In the genomic region with DNA sequence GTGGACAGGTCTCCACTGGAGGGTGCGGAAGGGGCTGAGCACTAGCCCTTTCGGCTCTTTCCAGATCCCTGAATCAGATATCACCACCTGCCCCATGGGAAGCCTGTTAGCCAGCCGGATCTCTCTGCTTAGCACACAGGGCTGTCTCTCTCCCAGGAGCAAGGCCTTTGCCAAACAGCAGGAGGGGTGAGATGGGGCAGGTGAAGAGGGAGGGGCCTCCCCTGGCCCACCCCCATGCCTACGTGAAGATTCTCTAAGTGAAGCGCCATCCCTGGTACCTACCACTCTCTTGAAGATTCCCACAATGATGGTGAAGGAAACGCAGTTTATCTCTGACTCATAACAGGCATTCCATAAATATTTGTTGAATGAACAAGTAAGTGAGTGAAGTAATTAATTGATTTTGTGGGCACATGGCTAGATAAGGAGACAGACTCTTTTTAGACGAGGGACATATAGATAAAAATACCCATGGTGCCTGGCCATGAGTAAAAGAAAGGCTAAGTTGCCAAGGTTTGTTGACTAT, we compare ENCODE assay signal across 12 cellular contexts. TPM values are rescaled to one million over a fixed set of nuclear protein-coding genes. Genes with fewer than 3 reads are reported as not detected.
A peak's percentile ranks its signal among the peaks of the same experiment; 100 is the strongest.
DNase-seq lines count a peak whose midpoint lies in the region; ATAC-seq, FAIRE-seq and TF ChIP-seq lines count a peak whose summit lies in the region.
"Had no signal": no experiment of that assay in that cellular context is flagged by ENCODE, and none has a peak within 500 bp of the region (broad histone marks: within the 10 kb centered on the region; RNA-seq: fewer than 3 reads in every experiment).

No MANE protein-coding gene starts in this region.

- peak; percentile 68 for DNase-seq in GM23248
- DNase-seq in RWPE1 (ENCODE audit: low spot score): peak; percentile 84
- peak; percentile 71 for DNase-seq in fibroblast of the aortic adventitia (ENCODE audit: low read depth)
- DNase-seq in pancreas: peak in 3 of 6 donors; percentile 35 to 52 (median 43)
- DNase-seq in NCI-H2171 treated with DMSO at 0.1 percent for 48 hours (lab: John Stamatoyannopoulos, UW): no peak
- no peak for DNase-seq in NCI-H187 treated with DMSO at 0.1 percent for 48 hours (lab: John Stamatoyannopoulos, UW)
- no peak for DNase-seq in CD14-positive monocyte (ENCODE audit: low spot score)
- DNase-seq: T-helper 1 cell had no signal

- H3K27ac ChIP-seq in GM23248 (no peak overlapping the region), RWPE1 (no peak overlapping the region), pancreas (peak overlapping the region in 3 of 4 donors; percentile 39 to 57 (median 53))
- H3K27ac ChIP-seq: tibial artery had no signal

- H2AFZ ChIP-seq in GM23248: no peak overlapping the region

- no peaks in the 10 kb centered on the region for H3K9me2 ChIP-seq in GM23248 (ENCODE audit: insufficient read depth)

- CTCF ChIA-PET in RWPE1 (lab: Yijun Ruan, JAX): no interaction called here

- H3K9ac ChIP-seq in GM23248: no peak overlapping the region

- H3K4me1 Mint-ChIP-seq in CD14-positive monocyte: peaks cover 22% of the 10 kb centered on the region
- H3K4me1 Mint-ChIP-seq: neural crest cell had no signal

- intact Hi-C loops in pancreas (cut with DNase I): no loop called here
- intact Hi-C loops in CD14-positive monocyte (cut with micrococcal nuclease): no loop called here

- no peaks in the 10 kb centered on the region for H3K36me3 ChIP-seq in GM23248 (ENCODE audit: low read depth)
- no peaks in the 10 kb centered on the region for H3K36me3 ChIP-seq in pancreas
- H3K36me3 ChIP-seq: tibial artery had no signal

- H3K27me3 Mint-ChIP-seq in CD14-positive monocyte (ENCODE audit: low read depth in 3 of 3): peaks cover 35 to 54% (median 39%) of the 10 kb centered on the region in 3 donors

- ATAC-seq in pancreas (peak; percentile 79 to 87 (median 80)), HG03045 (IDR thresholded peaks at IDR 0.05; ENCODE audit: unreplicated experiment) (no peak)

- no peak for TF ChIP-seq CTCF in RWPE1 (conservative IDR thresholded peaks at IDR 0.05; ENCODE audit: low read depth)
- TF ChIP-seq CTCF in fibroblast of the aortic adventitia (IDR thresholded peaks at IDR 0.05; ENCODE audit: insufficient read depth, low read length): no peak
- TF ChIP-seq CTCF in pancreas (IDR thresholded peaks at IDR 0.05): no peak
- TF ChIP-seq CTCF in CD14-positive monocyte (IDR thresholded peaks at IDR 0.05): no peak

- no peaks in the 10 kb centered on the region for H4K20me1 ChIP-seq in GM23248 (ENCODE audit: insufficient read depth)

- POLR2A ChIA-PET in RWPE1 (lab: Yijun Ruan, JAX; ENCODE audit: low non-redundant PET): no interaction called here

- H3K4me1 ChIP-seq in GM23248 (ENCODE audit: insufficient read depth) (no peaks in the 10 kb centered on the region), pancreas (no peaks in the 10 kb centered on the region)

- no peak overlapping the region for H3K27ac Mint-ChIP-seq in CD14-positive monocyte

- H3K4me3 ChIP-seq in GM23248: no peak overlapping the region
- H3K4me3 ChIP-seq in fibroblast of the aortic adventitia (ENCODE audit: low read depth, low read length): no peak overlapping the region
- H3K4me3 ChIP-seq in pancreas: no peak overlapping the region
- H3K4me3 ChIP-seq: tibial artery had no signal

- H3K9me3 ChIP-seq in GM23248 (ENCODE audit: low read depth) (no peaks in the 10 kb centered on the region), pancreas (no peaks in the 10 kb centered on the region)

- no peaks in the 10 kb centered on the region for H3K36me3 Mint-ChIP-seq in CD14-positive monocyte

- no peak for FAIRE-seq in pancreas (lab: Jason Lieb, UNC)

- peaks cover 0 to 8% (median 2%) of the 10 kb centered on the region in 7 donors for H3K9me3 Mint-ChIP-seq in CD14-positive monocyte
- H3K9me3 Mint-ChIP-seq: neural crest cell had no signal

- no peak overlapping the region for H3K4me3 Mint-ChIP-seq in CD14-positive monocyte
- H3K4me3 Mint-ChIP-seq: neural crest cell had no signal

- in situ Hi-C loops in GM23248 (cut with MboI): no loop called here

- H3K4me2 ChIP-seq in GM23248 (ENCODE audit: unreplicated experiment): no peak overlapping the region

- H3K79me2 ChIP-seq in GM23248 (ENCODE audit: insufficient read depth): no peaks in the 10 kb centered on the region

- H3F3A ChIP-seq in GM23248 (ENCODE audit: insufficient read depth): peaks cover 7% of the 10 kb centered on the region; the same call in 1 of the 2 replicates

- H3K27me3 ChIP-seq in GM23248 (replicated peaks; ENCODE audit: insufficient read depth) (peaks cover 6% of the 10 kb centered on the region), pancreas (no peaks in the 10 kb centered on the region)

- WGBS in GM23248 (ENCODE audit: low coverage in 1 of 2, low lambda C conversion rate in 2 of 2, missing lambda C conversion rate in 2 of 2), 2 experiments: 49 to 52% methylated on average over 7 of the region's 7 CpGs
- 24 to 30% methylated on average over 7 of the region's 7 CpGs for WGBS in pancreas, 2 donors

RNA-seq across cellular contexts. Expression of a gene that starts 19.6 kb away (rescaled TPM):
- total RNA-seq in GM23248 (2014; rRNA removed; shearing (Covaris generic)): not detected in 2 replicates
- 0.03 TPM in 1 of 2 replicates, not detected in the other for polyA plus RNA-seq in GM23248 (2016; fragmentation: Nextera tagmentation; extraction: Ambion mirVana)
- not detected in 2 replicates for total RNA-seq in fibroblast of the aortic adventitia (ENCODE audit: low replicate concordance)
- total RNA-seq in pancreas: 1 to 10 TPM in 1 of 6 donors, under 1 TPM in 5; 0.09 to 1.1 (median 0.21) TPM
- polyA plus RNA-seq in pancreas: under 1 TPM; 0.30 to 0.47 TPM
- not detected for polyA plus RNA-seq in CD14-positive monocyte

RNA-seq across cellular contexts. Expression of a gene that starts 54.6 kb away (rescaled TPM):
- not detected in 2 replicates for total RNA-seq in GM23248 (2014; rRNA removed; shearing (Covaris generic))
- polyA plus RNA-seq in GM23248 (2016; fragmentation: Nextera tagmentation; extraction: Ambion mirVana) (not detected in 2 replicates), pancreas (not detected), CD14-positive monocyte (not detected)
- total RNA-seq in fibroblast of the aortic adventitia (ENCODE audit: low replicate concordance) (not detected in 2 replicates), pancreas (not detected)
- total RNA-seq: cerebellum, neural crest cell had no signal

Comparison
In these comparisons a context has a peak if more than half of its experiments do, and no peak if none do; other contexts are left out.
1. DNase-seq: peak in GM23248 (single experiment), RWPE1 (single experiment) and fibroblast of the aortic adventitia (single experiment); none in NCI-H2171 treated with DMSO at 0.1 percent for 48 hours (single experiment), NCI-H187 treated with DMSO at 0.1 percent for 48 hours (single experiment) and CD14-positive monocyte (single experiment).
2. H3K27ac ChIP-seq: peak in pancreas (3 of 4); none in GM23248 (single experiment) and RWPE1 (single experiment).